Comparison of ENCODE assay signal across 11 cellular contexts in genomic region chr5:125196479-125197183, GRCh38.
DNase-seq lines count a peak whose midpoint lies in the region; ATAC-seq and TF ChIP-seq lines count a peak whose summit lies in the region.
"Had no signal": no experiment of that assay in that cellular context is flagged by ENCODE, and none has a peak within 500 bp of the region (broad histone marks: within the 10 kb centered on the region; RNA-seq: fewer than 3 reads in every experiment).

No MANE protein-coding gene starts in this region.

- H3K79me2 ChIP-seq in smooth muscle cell (ENCODE audit: low read depth): no peaks in the 10 kb centered on the region

- WGBS in smooth muscle cell (ENCODE audit: low lambda C conversion rate): 21% methylated on average over 13 of the region's 13 CpGs

- H3K36me3 Mint-ChIP-seq in chondrocyte (ENCODE audit: low read depth): no peaks in the 10 kb centered on the region
- H3K36me3 Mint-ChIP-seq in stimulated activated memory B cell treated with anti-CD40 and anti-IgM and Interleukin-4, amounts not matched to agents 10 μg/mL and 1 μg/mL and 100 μg/mL, for 72 hours: no peaks in the 10 kb centered on the region

- H3K27ac ChIP-seq in smooth muscle cell (ENCODE audit: low read depth): no peak overlapping the region
- H3K27ac ChIP-seq: tibial artery had no signal

- H3K27ac Mint-ChIP-seq in chondrocyte (ENCODE audit: unreplicated experiment): no peak overlapping the region
- H3K27ac Mint-ChIP-seq in stimulated activated memory B cell treated with anti-CD40 and anti-IgM and Interleukin-4, amounts not matched to agents 10 μg/mL and 1 μg/mL and 100 μg/mL, for 72 hours: no peak overlapping the region
- H3K27ac Mint-ChIP-seq: activated CD4-positive, alpha-beta T cell treated with anti-CD3 and anti-CD28 coated beads, Interleukin-2, amount 10 ng/mL, durations not matched to agents 7 days and 5 days had no signal

- peak overlapping the region; percentile 4 for H2AFZ ChIP-seq in smooth muscle cell (ENCODE audit: low read depth)

- no peaks in the 10 kb centered on the region for H4K20me1 ChIP-seq in smooth muscle cell (ENCODE audit: low read depth)

- H3K9ac ChIP-seq in smooth muscle cell (ENCODE audit: low read depth): no peak overlapping the region

- ATAC-seq in left ventricle myocardium superior: peak; percentile 93
- no peak for ATAC-seq in GM21515 (IDR thresholded peaks at IDR 0.05; ENCODE audit: unreplicated experiment)
- ATAC-seq in stimulated activated memory B cell treated with anti-CD40 and anti-IgM and Interleukin-4, amounts not matched to agents 10 μg/mL and 1 μg/mL and 100 μg/mL, for 72 hours: no peak

- no peak for TF ChIP-seq CTCF in smooth muscle cell (IDR thresholded peaks at IDR 0.05; ENCODE audit: borderline replicate concordance, insufficient read depth, poor library complexity, severe bottlenecking)
- no peak for TF ChIP-seq CTCF in chondrocyte (IDR thresholded peaks at IDR 0.05)

- H3K4me3 ChIP-seq in smooth muscle cell: no peak overlapping the region
- H3K4me3 ChIP-seq: MG63, tibial artery had no signal

- H3K27me3 Mint-ChIP-seq in chondrocyte (ENCODE audit: low read depth): no peaks in the 10 kb centered on the region
- H3K27me3 Mint-ChIP-seq in stimulated activated memory B cell treated with anti-CD40 and anti-IgM and Interleukin-4, amounts not matched to agents 10 μg/mL and 1 μg/mL and 100 μg/mL, for 72 hours: no peaks in the 10 kb centered on the region
- H3K27me3 Mint-ChIP-seq: activated CD4-positive, alpha-beta T cell treated with anti-CD3 and anti-CD28 coated beads, Interleukin-2, amount 10 ng/mL, durations not matched to agents 7 days and 5 days had no signal

- no peaks in the 10 kb centered on the region for H3K9me3 Mint-ChIP-seq in chondrocyte (ENCODE audit: low read depth)
- no peaks in the 10 kb centered on the region for H3K9me3 Mint-ChIP-seq in stimulated activated memory B cell treated with anti-CD40 and anti-IgM and Interleukin-4, amounts not matched to agents 10 μg/mL and 1 μg/mL and 100 μg/mL, for 72 hours
- H3K9me3 Mint-ChIP-seq: activated CD4-positive, alpha-beta T cell treated with anti-CD3 and anti-CD28 coated beads, Interleukin-2, amount 10 ng/mL, durations not matched to agents 7 days and 5 days had no signal

- no peaks in the 10 kb centered on the region for H3K36me3 ChIP-seq in smooth muscle cell (ENCODE audit: low read depth)
- H3K36me3 ChIP-seq: MG63, tibial artery had no signal

- peaks cover 47% of the 10 kb centered on the region for H3K4me1 ChIP-seq in smooth muscle cell (ENCODE audit: low read depth)

- no peak overlapping the region for H3K4me3 Mint-ChIP-seq in chondrocyte (ENCODE audit: unreplicated experiment)
- H3K4me3 Mint-ChIP-seq in stimulated activated memory B cell treated with anti-CD40 and anti-IgM and Interleukin-4, amounts not matched to agents 10 μg/mL and 1 μg/mL and 100 μg/mL, for 72 hours: no peak overlapping the region
- H3K4me3 Mint-ChIP-seq: activated CD4-positive, alpha-beta T cell treated with anti-CD3 and anti-CD28 coated beads, Interleukin-2, amount 10 ng/mL, durations not matched to agents 7 days and 5 days had no signal

- DNase-seq in NCI-H146 treated with DMSO at 0.1 percent for 48 hours (lab: John Stamatoyannopoulos, UW; ENCODE audit: unreplicated experiment): peak; percentile 51
- DNase-seq in NCI-H774 (lab: John Stamatoyannopoulos, UW): peak; percentile 30
- peak; percentile 23 for DNase-seq in left ventricle myocardium superior
- DNase-seq in smooth muscle cell (lab: John Stamatoyannopoulos, UW; ENCODE audit: unreplicated experiment): no peak
- no peak for DNase-seq in chondrocyte (ENCODE audit: low spot score)
- DNase-seq: activated CD4-positive, alpha-beta T cell treated with anti-CD3 and anti-CD28 coated beads, Interleukin-2, amount 10 ng/mL, durations not matched to agents 7 days and 5 days; MG63; T-helper 1 cell; tibial artery had no signal

- H3K9me3 ChIP-seq in smooth muscle cell (replicated peaks; ENCODE audit: low read depth): no peaks in the 10 kb centered on the region
- H3K9me3 ChIP-seq: MG63, tibial artery had no signal

- H3F3A ChIP-seq in smooth muscle cell (ENCODE audit: low read depth): peaks cover 25% of the 10 kb centered on the region

- H3K4me2 ChIP-seq in smooth muscle cell: peak overlapping the region; percentile 60

- H3K27me3 ChIP-seq in smooth muscle cell (ENCODE audit: low read depth): no peaks in the 10 kb centered on the region
- H3K27me3 ChIP-seq: MG63, tibial artery had no signal

- intact Hi-C loops in left ventricle myocardium superior (cut with micrococcal nuclease): no loop called here

- H3K4me1 Mint-ChIP-seq in chondrocyte (ENCODE audit: low read depth): peaks cover 24% of the 10 kb centered on the region
- peaks cover 16% of the 10 kb centered on the region for H3K4me1 Mint-ChIP-seq in stimulated activated memory B cell treated with anti-CD40 and anti-IgM and Interleukin-4, amounts not matched to agents 10 μg/mL and 1 μg/mL and 100 μg/mL, for 72 hours
- H3K4me1 Mint-ChIP-seq: activated CD4-positive, alpha-beta T cell treated with anti-CD3 and anti-CD28 coated beads, Interleukin-2, amount 10 ng/mL, durations not matched to agents 7 days and 5 days had no signal

Comparison
In these comparisons a context has a peak if more than half of its experiments do, and no peak if none do; other contexts are left out.
1. DNase-seq: peak in NCI-H146 treated with DMSO at 0.1 percent for 48 hours (single experiment), NCI-H774 (single experiment) and left ventricle myocardium superior (single experiment); none in smooth muscle cell (single experiment) and chondrocyte (single experiment).